ENCODE assay signal across 8 cellular contexts in genomic region chr11:86805873-86806310, GRCh38. TPM values are rescaled to one million over a fixed set of nuclear protein-coding genes. Genes with fewer than 3 reads are reported as not detected.
DNase-seq lines count a peak whose midpoint lies in the region; ATAC-seq and TF ChIP-seq lines count a peak whose summit lies in the region.

No MANE protein-coding gene starts in this region.

- no peak for TF ChIP-seq CTCF in fibroblast of mammary gland (conservative IDR thresholded peaks at IDR 0.05; ENCODE audit: control insufficient read depth, insufficient read depth, low read depth, low read length)
- no peak for TF ChIP-seq CTCF in upper lobe of right lung (IDR thresholded peaks at IDR 0.05)

- no peaks in the 10 kb centered on the region for H3K36me3 ChIP-seq in CD8-positive, alpha-beta memory T cell (ENCODE audit: insufficient read depth, low read length)
- no peaks in the 10 kb centered on the region for H3K36me3 ChIP-seq in upper lobe of right lung

- intact Hi-C loops in upper lobe of right lung (cut with DNase I): loop anchor here (10.0 kb wide), 1 partner anchor 191 kb away; no protein-coding TSS in a partner anchor

- H3K4me3 ChIP-seq in CD8-positive, alpha-beta memory T cell (ENCODE audit: low read length): no peak overlapping the region
- no peak overlapping the region for H3K4me3 ChIP-seq in fibroblast of mammary gland (ENCODE audit: control insufficient read depth, low read depth, low read length)
- H3K4me3 ChIP-seq in upper lobe of right lung: no peak overlapping the region

- ATAC-seq in GM21367 (IDR thresholded peaks at IDR 0.05; ENCODE audit: unreplicated experiment) (peak; percentile 83), HG03565 (IDR thresholded peaks at IDR 0.05; ENCODE audit: unreplicated experiment) (peak; percentile 94), upper lobe of right lung (peak; percentile 80), HG03571 (IDR thresholded peaks at IDR 0.05; ENCODE audit: unreplicated experiment) (no peak)

- H3K36me3 Mint-ChIP-seq in CD8-positive, alpha-beta memory T cell: no peaks in the 10 kb centered on the region

- no peaks in the 10 kb centered on the region for H3K9me3 Mint-ChIP-seq in CD8-positive, alpha-beta memory T cell

- peak overlapping the region; percentile 14 for H3K27ac ChIP-seq in CD8-positive, alpha-beta memory T cell (ENCODE audit: low read depth, low read length)
- no peak overlapping the region for H3K27ac ChIP-seq in upper lobe of right lung

- DNase-seq in CD8-positive, alpha-beta memory T cell: peak in 3 of 5 donors; percentile 7 to 50 (median 21)
- DNase-seq in fibroblast of mammary gland (ENCODE audit: low read depth) (peak; percentile 39), upper lobe of right lung (no peak), hepatic stellate cell (ENCODE audit: low spot score) (no peak), NCI-H1436 treated with DMSO at 0.1 percent for 48 hours (lab: John Stamatoyannopoulos, UW) (no peak)

- peak overlapping the region in 7 of 8 donors; percentile 2 to 94 (median 29) for H3K27ac Mint-ChIP-seq in CD8-positive, alpha-beta memory T cell

- CTCF ChIA-PET in CD8-positive, alpha-beta memory T cell (lab: Charles Lee): no interaction called here

- no peaks in the 10 kb centered on the region for H3K9me3 ChIP-seq in CD8-positive, alpha-beta memory T cell (ENCODE audit: low read length)
- H3K9me3 ChIP-seq in upper lobe of right lung: no peaks in the 10 kb centered on the region

- peaks cover 18 to 47% (median 22%) of the 10 kb centered on the region in 3 donors for H3K4me1 Mint-ChIP-seq in CD8-positive, alpha-beta memory T cell

- peaks cover 9 to 19% of the 10 kb centered on the region in 2 donors for H3K27me3 Mint-ChIP-seq in CD8-positive, alpha-beta memory T cell

- peaks cover 18% of the 10 kb centered on the region for H3K4me1 ChIP-seq in CD8-positive, alpha-beta memory T cell (ENCODE audit: insufficient read depth, low read length)
- peaks cover 5% of the 10 kb centered on the region for H3K4me1 ChIP-seq in upper lobe of right lung

- POLR2A ChIA-PET in CD8-positive, alpha-beta memory T cell (lab: Charles Lee): no interaction called here

- H3K4me3 Mint-ChIP-seq in CD8-positive, alpha-beta memory T cell: peak overlapping the region in 6 of 7 donors; percentile 6 to 64 (median 39)

- H3K27me3 ChIP-seq in CD8-positive, alpha-beta memory T cell (ENCODE audit: insufficient read depth, low read length, poor library complexity, severe bottlenecking): no peaks in the 10 kb centered on the region
- H3K27me3 ChIP-seq in upper lobe of right lung: peaks cover 4% of the 10 kb centered on the region

RNA-seq across cellular contexts. Expression of gene PRSS23, which starts 5.5 kb away (rescaled TPM):
- 1 to 10 TPM; 4.0 to 4.9 TPM for total RNA-seq in CD8-positive, alpha-beta memory T cell
- 13.3 TPM for polyA plus RNA-seq in CD8-positive, alpha-beta memory T cell
- total RNA-seq in upper lobe of right lung: 100 TPM

Comparison
In these comparisons a context has a peak if more than half of its experiments do, and no peak if none do; other contexts are left out.
1. DNase-seq: peak in CD8-positive, alpha-beta memory T cell (3 of 5) and fibroblast of mammary gland (single experiment); none in upper lobe of right lung (single experiment), hepatic stellate cell (single experiment) and NCI-H1436 treated with DMSO at 0.1 percent for 48 hours (single experiment).
2. RNA of gene PRSS23, which starts 5.5 kb away (total RNA-seq): 100 TPM in upper lobe of right lung (single experiment); 4.0 to 4.9 TPM in CD8-positive, alpha-beta memory T cell; every median in the first group is over 10 times any median in the second.